1 cellular context compared by ENCODE assay signal in the genomic region with DNA sequence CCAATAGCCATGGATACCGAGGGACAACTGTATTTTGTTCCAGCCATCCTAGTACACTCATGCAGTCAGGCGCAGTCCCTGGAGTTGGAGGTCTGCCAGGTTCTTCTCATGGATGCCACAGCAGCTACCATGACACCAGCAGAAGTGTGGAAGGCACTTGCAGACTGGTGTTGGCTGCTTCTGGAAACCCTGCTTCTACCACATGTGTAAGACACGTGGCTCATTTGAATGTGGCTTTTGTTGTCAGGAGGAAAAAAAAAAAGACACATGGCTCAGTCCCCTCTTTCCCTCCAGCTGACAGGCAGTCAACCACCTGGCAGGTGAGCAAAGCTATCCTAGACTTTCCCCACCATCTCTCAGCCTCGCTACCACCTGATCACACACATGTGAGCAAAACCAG.
TF ChIP-seq lines count a peak whose summit lies in the region.

No MANE protein-coding gene starts in this region.

TF ChIP-seq in HepG2, 621 proteins besides CTCF, POLR2A, EP300 and RAD21 (continued from another document):
- TF ChIP-seq, protein P1, sequence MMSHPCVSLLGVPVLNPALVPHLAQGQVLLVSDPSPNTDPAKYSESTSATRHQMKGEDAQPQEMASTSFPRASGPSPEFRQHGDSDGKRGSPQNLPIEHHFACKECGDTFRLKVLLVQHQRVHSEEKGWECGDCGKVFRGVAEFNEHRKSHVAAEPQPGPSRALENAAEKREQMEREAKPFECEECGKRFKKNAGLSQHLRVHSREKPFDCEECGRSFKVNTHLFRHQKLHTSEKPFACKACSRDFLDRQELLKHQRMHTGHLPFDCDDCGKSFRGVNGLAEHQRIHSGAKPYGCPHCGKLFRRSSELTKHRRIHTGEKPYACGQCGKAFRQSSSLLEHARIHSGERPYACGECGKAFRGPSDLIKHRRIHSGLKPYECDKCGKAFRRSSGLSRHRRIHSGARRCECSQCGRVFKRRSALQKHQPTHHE (CRISPR knock-in tag; IDR thresholded peaks at IDR 0.05; ENCODE audit: borderline replicate concordance) = no peak
- TF ChIP-seq TARDBP (CRISPR knock-in tag; IDR thresholded peaks at IDR 0.05) = no peak
- TF ChIP-seq, protein P2, sequence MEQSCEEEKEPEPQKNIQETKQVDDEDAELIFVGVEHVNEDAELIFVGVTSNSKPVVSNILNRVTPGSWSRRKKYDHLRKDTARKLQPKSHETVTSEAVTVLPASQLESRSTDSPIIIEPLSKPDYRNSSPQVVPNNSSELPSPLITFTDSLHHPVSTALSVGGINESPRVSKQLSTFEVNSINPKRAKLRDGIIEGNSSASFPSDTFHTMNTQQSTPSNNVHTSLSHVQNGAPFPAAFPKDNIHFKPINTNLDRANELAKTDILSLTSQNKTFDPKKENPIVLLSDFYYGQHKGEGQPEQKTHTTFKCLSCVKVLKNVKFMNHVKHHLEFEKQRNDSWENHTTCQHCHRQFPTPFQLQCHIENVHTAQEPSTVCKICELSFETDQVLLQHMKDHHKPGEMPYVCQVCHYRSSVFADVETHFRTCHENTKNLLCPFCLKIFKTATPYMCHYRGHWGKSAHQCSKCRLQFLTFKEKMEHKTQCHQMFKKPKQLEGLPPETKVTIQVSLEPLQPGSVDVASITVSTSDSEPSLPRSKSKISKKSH (CRISPR knock-in tag; IDR thresholded peaks at IDR 0.05; ENCODE audit: borderline replicate concordance) = no peak
- TF ChIP-seq, protein P3, sequence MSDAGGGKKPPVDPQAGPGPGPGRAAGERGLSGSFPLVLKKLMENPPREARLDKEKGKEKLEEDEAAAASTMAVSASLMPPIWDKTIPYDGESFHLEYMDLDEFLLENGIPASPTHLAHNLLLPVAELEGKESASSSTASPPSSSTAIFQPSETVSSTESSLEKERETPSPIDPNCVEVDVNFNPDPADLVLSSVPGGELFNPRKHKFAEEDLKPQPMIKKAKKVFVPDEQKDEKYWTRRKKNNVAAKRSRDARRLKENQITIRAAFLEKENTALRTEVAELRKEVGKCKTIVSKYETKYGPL (CRISPR knock-in tag; IDR thresholded peaks at IDR 0.05) = no peak
